Comparison of ENCODE assay signal across 24 cellular contexts in the genomic region with DNA sequence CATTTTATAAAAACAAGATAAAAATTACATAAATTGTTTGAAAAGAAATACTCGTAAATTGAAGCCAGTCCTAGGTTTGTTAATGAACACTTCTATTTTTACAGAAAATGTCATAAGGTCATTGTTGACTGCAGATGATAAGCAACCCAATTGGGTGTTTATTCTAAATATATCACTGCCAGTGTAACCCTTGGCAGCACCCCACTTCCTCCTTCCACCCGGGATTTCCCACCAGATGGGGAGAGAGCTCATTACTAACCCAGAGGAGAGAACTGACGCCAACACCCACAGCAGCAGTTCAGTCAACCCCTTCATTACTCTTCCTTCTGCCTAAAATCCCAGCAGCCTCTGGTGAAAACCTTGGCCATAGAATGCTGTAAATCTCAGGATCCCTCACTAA.
DNase-seq lines count a peak whose midpoint lies in the region; ATAC-seq and TF ChIP-seq lines count a peak whose summit lies in the region.
"Had no signal": no experiment of that assay in that cellular context is flagged by ENCODE, and none has a peak within 500 bp of the region (broad histone marks: within the 10 kb centered on the region; RNA-seq: fewer than 3 reads in every experiment).

No MANE protein-coding gene starts in this region.

- H3K4me1 Mint-ChIP-seq in nephron progenitor cell, result peaks cover 85% of the 10 kb centered on the region
- H3K4me1 Mint-ChIP-seq: activated CD4-positive, alpha-beta T cell treated with anti-CD3 and anti-CD28 coated beads, Interleukin-2, amount 10 ng/mL, durations not matched to agents 7 days and 5 days; T-cell had no signal

- H3K4me3 Mint-ChIP-seq in nephron progenitor cell, result no peak overlapping the region
- H3K4me3 Mint-ChIP-seq: activated CD4-positive, alpha-beta T cell treated with anti-CD3 and anti-CD28 coated beads, Interleukin-2, amount 10 ng/mL, durations not matched to agents 7 days and 5 days; stimulated activated naive B cell treated with anti-CD40 and anti-IgM and Interleukin-4, amounts not matched to agents 10 μg/mL and 1 μg/mL and 100 μg/mL, for 72 hours; T-cell had no signal

- H3K27ac Mint-ChIP-seq in nephron progenitor cell, result peak overlapping the region; percentile 90
- H3K27ac Mint-ChIP-seq: activated CD4-positive, alpha-beta T cell treated with anti-CD3 and anti-CD28 coated beads, Interleukin-2, amount 10 ng/mL, durations not matched to agents 7 days and 5 days; stimulated activated naive B cell treated with anti-CD40 and anti-IgM and Interleukin-4, amounts not matched to agents 10 μg/mL and 1 μg/mL and 100 μg/mL, for 72 hours; T-cell had no signal

- peaks cover 5% of the 10 kb centered on the region for H3K36me3 Mint-ChIP-seq in nephron progenitor cell (ENCODE audit: low read depth)
- H3K36me3 Mint-ChIP-seq: stimulated activated naive B cell treated with anti-CD40 and anti-IgM and Interleukin-4, amounts not matched to agents 10 μg/mL and 1 μg/mL and 100 μg/mL, for 72 hours; T-cell had no signal

- DNase-seq in NCI-H2171 treated with DMSO at 0.1 percent for 48 hours (lab: John Stamatoyannopoulos, UW) (peak; percentile 49), NCI-H2171 (lab: John Stamatoyannopoulos, UW) (no peak), nephron progenitor cell (no peak), foreskin fibroblast (no peak)
- DNase-seq in activated CD4-positive, alpha-beta T cell treated with anti-CD3 and anti-CD28 coated beads, Interleukin-2, amount 50 U/mL, for 4 hours, result no peak
- DNase-seq: 8988T; activated CD4-positive, alpha-beta T cell treated with anti-CD3 and anti-CD28 coated beads, Interleukin-2, amount 10 ng/mL, durations not matched to agents 7 days and 5 days; activated effector memory CD4-positive, alpha-beta T cell treated with Interleukin-2 at 50 U/mL for 16 hours; BE2C; brain microvascular endothelial cell; colonic mucosa; NCI-H1417 treated with DMSO at 0.1 percent for 48 hours; NCI-H526 treated with DMSO at 0.1 percent for 48 hours; SHP77; stimulated activated CD4-positive, alpha-beta T cell treated with anti-CD3 and anti-CD28 coated beads, Interleukin-2, amount 100 ng/mL, for 24 hours; stimulated activated naive B cell treated with anti-CD40 and anti-IgM and Interleukin-4, amounts not matched to agents 10 μg/mL and 1 μg/mL and 100 μg/mL, for 72 hours; T-cell; testis had no signal

- no peak overlapping the region for H3K4me3 ChIP-seq in foreskin fibroblast (ENCODE audit: low read depth in 1 of 2, low read length in 2 of 2)
- H3K4me3 ChIP-seq: colonic mucosa, prostate gland, testis, vagina had no signal

- H3K27me3 Mint-ChIP-seq in nephron progenitor cell (ENCODE audit: low read depth, poor library complexity), result no peaks in the 10 kb centered on the region

- H3K9me3 Mint-ChIP-seq in nephron progenitor cell, result no peaks in the 10 kb centered on the region
- H3K9me3 Mint-ChIP-seq: activated CD4-positive, alpha-beta T cell treated with anti-CD3 and anti-CD28 coated beads, Interleukin-2, amount 10 ng/mL, durations not matched to agents 7 days and 5 days had no signal

- TF ChIP-seq CTCF in nephron progenitor cell (IDR thresholded peaks at IDR 0.05) (no peak), foreskin fibroblast (IDR thresholded peaks at IDR 0.05; ENCODE audit: low read depth, low read length) (no peak)

- ATAC-seq in GM21529 (IDR thresholded peaks at IDR 0.05; ENCODE audit: unreplicated experiment) (peak; percentile 64), HG03442 (IDR thresholded peaks at IDR 0.05; ENCODE audit: unreplicated experiment) (peak; percentile 34), GM19328 (IDR thresholded peaks at IDR 0.05; ENCODE audit: unreplicated experiment) (no peak)
- ATAC-seq: left lobe of liver, T-cell had no signal
